In genomic region chr10:124005991-124006392, GRCh38 we compare ENCODE assay signal across 18 cellular contexts.
DNase-seq lines count a peak whose midpoint lies in the region; ATAC-seq, FAIRE-seq and TF ChIP-seq lines count a peak whose summit lies in the region.
"Had no signal": no experiment of that assay in that cellular context is flagged by ENCODE, and none has a peak within 500 bp of the region (broad histone marks: within the 10 kb centered on the region; RNA-seq: fewer than 3 reads in every experiment).

No MANE protein-coding gene starts in this region.

- intact Hi-C loops in cardiac septum (cut with DNase I), result no loop called here
- intact Hi-C loops in Right ventricle myocardium superior (cut with DNase I), result no loop called here

- no CpG with 5 or more reads among the region's 12 CpGs for WGBS in mesendoderm (ENCODE audit: extremely low coverage, insufficient coverage, low lambda C conversion rate)

- no peak overlapping the region for H3K4me2 ChIP-seq in mesendoderm (ENCODE audit: low read length)

- H3K27ac Mint-ChIP-seq in chondrocyte (ENCODE audit: unreplicated experiment), result no peak overlapping the region
- no peak overlapping the region for H3K27ac Mint-ChIP-seq in CD8-positive, alpha-beta memory T cell
- H3K27ac Mint-ChIP-seq: activated B cell treated with CpG ODN at 0.5 μM for 24 hours; activated CD8-positive, alpha-beta memory T cell treated with anti-CD3 and anti-CD28 coated beads, Interleukin-2, amount 10 ng/mL, durations not matched to agents 7 days and 5 days; activated naive CD8-positive, alpha-beta T cell had no signal

- H2BK120ac ChIP-seq in mesendoderm (ENCODE audit: low read depth, low read length), result no peak overlapping the region

- no peak overlapping the region for H3K4ac ChIP-seq in mesendoderm (ENCODE audit: low read depth, low read length)

- H2BK5ac ChIP-seq in mesendoderm (ENCODE audit: low read length), result no peak overlapping the region

- H3K9me3 ChIP-seq in CD8-positive, alpha-beta memory T cell (ENCODE audit: low read length), result no peaks in the 10 kb centered on the region
- H3K9me3 ChIP-seq: left ventricle myocardium inferior, thyroid gland had no signal

- no peak for TF ChIP-seq CTCF in chondrocyte (IDR thresholded peaks at IDR 0.05)

- no peaks in the 10 kb centered on the region for H3K27me3 Mint-ChIP-seq in chondrocyte (ENCODE audit: low read depth)
- H3K27me3 Mint-ChIP-seq in CD8-positive, alpha-beta memory T cell, result peaks cover 3 to 4% of the 10 kb centered on the region in 2 donors
- H3K27me3 Mint-ChIP-seq: activated B cell treated with CpG ODN at 0.5 μM for 24 hours; activated CD8-positive, alpha-beta memory T cell treated with anti-CD3 and anti-CD28 coated beads, Interleukin-2, amount 10 ng/mL, durations not matched to agents 7 days and 5 days; activated naive CD8-positive, alpha-beta T cell had no signal

- CTCF ChIA-PET in CD8-positive, alpha-beta memory T cell (lab: Charles Lee), result interaction anchor here (1.2 to 1.6 kb wide), 2 partner anchors 12 to 383 kb away, joined by 4 to 7 read pairs; no protein-coding TSS in a partner anchor

- H2AK5ac ChIP-seq in mesendoderm (ENCODE audit: low read length), result no peak overlapping the region

- H2BK15ac ChIP-seq in mesendoderm (replicated peaks; ENCODE audit: low read depth), result no peak overlapping the region

- no peak overlapping the region for H3K23ac ChIP-seq in mesendoderm (ENCODE audit: low read length)

- H3K4me1 Mint-ChIP-seq in chondrocyte (ENCODE audit: low read depth), result peaks cover 20% of the 10 kb centered on the region
- no peaks in the 10 kb centered on the region for H3K4me1 Mint-ChIP-seq in CD8-positive, alpha-beta memory T cell
- H3K4me1 Mint-ChIP-seq: activated B cell treated with CpG ODN at 0.5 μM for 24 hours; activated CD8-positive, alpha-beta memory T cell treated with anti-CD3 and anti-CD28 coated beads, Interleukin-2, amount 10 ng/mL, durations not matched to agents 7 days and 5 days; central memory CD8-positive, alpha-beta T cell had no signal

- no peaks in the 10 kb centered on the region for H3K79me1 ChIP-seq in mesendoderm (ENCODE audit: low read length)

- H4K5ac ChIP-seq in mesendoderm (ENCODE audit: low read length), result no peak overlapping the region

- DNase-seq in cardiac septum (ENCODE audit: low spot score) (peak; percentile 69), Right ventricle myocardium superior (no peak), chondrocyte (ENCODE audit: low spot score) (peak; percentile 25), myocyte (ENCODE audit: low read depth) (peak; percentile 54), GM12892 (ENCODE audit: insufficient read length) (no peak), mesendoderm (no peak), substantia nigra (lab: John Stamatoyannopoulos, UW) (no peak)
- no peak for DNase-seq in CD8-positive, alpha-beta memory T cell
- DNase-seq: activated B cell treated with CpG ODN at 0.5 μM for 24 hours; activated CD8-positive, alpha-beta memory T cell treated with anti-CD3 and anti-CD28 coated beads, Interleukin-2, amount 10 ng/mL, durations not matched to agents 7 days and 5 days; DND-41; Karpas-422; left ventricle myocardium inferior; NCI-H2029 treated with DMSO at 0.1 percent for 48 hours; OCI-M1; thyroid gland had no signal

- H4K8ac ChIP-seq in mesendoderm (ENCODE audit: low read depth, low read length), result no peak overlapping the region

- H3K4me3 Mint-ChIP-seq in chondrocyte (ENCODE audit: unreplicated experiment), result no peak overlapping the region
- H3K4me3 Mint-ChIP-seq in CD8-positive, alpha-beta memory T cell, result no peak overlapping the region
- H3K4me3 Mint-ChIP-seq: activated B cell treated with CpG ODN at 0.5 μM for 24 hours; activated CD8-positive, alpha-beta memory T cell treated with anti-CD3 and anti-CD28 coated beads, Interleukin-2, amount 10 ng/mL, durations not matched to agents 7 days and 5 days; activated naive CD8-positive, alpha-beta T cell; central memory CD8-positive, alpha-beta T cell had no signal

- H3K36me3 ChIP-seq in CD8-positive, alpha-beta memory T cell (ENCODE audit: insufficient read depth, low read length), result no peaks in the 10 kb centered on the region
- peaks cover 3% of the 10 kb centered on the region for H3K36me3 ChIP-seq in mesendoderm (ENCODE audit: control insufficient read depth, insufficient read depth, low read length)

- no peak for ATAC-seq in Right ventricle myocardium superior (ENCODE audit: poor library complexity)
- ATAC-seq: activated CD8-positive, alpha-beta memory T cell treated with anti-CD3 and anti-CD28 coated beads, Interleukin-2, amount 10 ng/mL, durations not matched to agents 7 days and 5 days had no signal

- no peak for TF ChIP-seq POLR2A in GM12892 (IDR thresholded peaks at IDR 0.05; ENCODE audit: low read depth, low read length)

- FAIRE-seq in GM12892 (lab: Jason Lieb, UNC), result no peak

- H3K9ac ChIP-seq in mesendoderm (ENCODE audit: low read length), result no peak overlapping the region

- no peaks in the 10 kb centered on the region for H3K9me3 Mint-ChIP-seq in chondrocyte (ENCODE audit: low read depth)
- no peaks in the 10 kb centered on the region for H3K9me3 Mint-ChIP-seq in CD8-positive, alpha-beta memory T cell
- H3K9me3 Mint-ChIP-seq: activated B cell treated with CpG ODN at 0.5 μM for 24 hours; central memory CD8-positive, alpha-beta T cell had no signal

- POLR2A ChIA-PET in CD8-positive, alpha-beta memory T cell (lab: Charles Lee), result no interaction called here

- H3K18ac ChIP-seq in mesendoderm (ENCODE audit: low read length), result no peak overlapping the region

- no peaks in the 10 kb centered on the region for H3K79me2 ChIP-seq in mesendoderm (ENCODE audit: control insufficient read depth, insufficient read depth, low read length)

- H3K27ac ChIP-seq in CD8-positive, alpha-beta memory T cell (ENCODE audit: low read depth, low read length), result no peak overlapping the region
- no peak overlapping the region for H3K27ac ChIP-seq in mesendoderm (ENCODE audit: low read depth, low read length)
- H3K27ac ChIP-seq in substantia nigra (ENCODE audit: low read depth, low read length, poor library complexity, severe bottlenecking), result no peak overlapping the region
- H3K27ac ChIP-seq: left ventricle myocardium inferior, thyroid gland had no signal

- no peaks in the 10 kb centered on the region for H3K4me1 ChIP-seq in CD8-positive, alpha-beta memory T cell (ENCODE audit: insufficient read depth, low read length)
- no peaks in the 10 kb centered on the region for H3K4me1 ChIP-seq in mesendoderm (ENCODE audit: control insufficient read depth, low read depth, low read length)
- H3K4me1 ChIP-seq: left ventricle myocardium inferior, thyroid gland had no signal

- H3K56ac ChIP-seq in mesendoderm (ENCODE audit: low read length), result no peak overlapping the region

- no peaks in the 10 kb centered on the region for H3K27me3 ChIP-seq in CD8-positive, alpha-beta memory T cell (ENCODE audit: insufficient read depth, low read length, poor library complexity, severe bottlenecking)
- no peaks in the 10 kb centered on the region for H3K27me3 ChIP-seq in mesendoderm (ENCODE audit: insufficient read depth, low read length, poor library complexity)
- H3K27me3 ChIP-seq: thyroid gland had no signal

- peaks cover 31% of the 10 kb centered on the region for H3K36me3 Mint-ChIP-seq in chondrocyte (ENCODE audit: low read depth)
- no peaks in the 10 kb centered on the region for H3K36me3 Mint-ChIP-seq in CD8-positive, alpha-beta memory T cell
- H3K36me3 Mint-ChIP-seq: activated CD8-positive, alpha-beta memory T cell treated with anti-CD3 and anti-CD28 coated beads, Interleukin-2, amount 10 ng/mL, durations not matched to agents 7 days and 5 days; activated naive CD8-positive, alpha-beta T cell had no signal

- H3K4me3 ChIP-seq in CD8-positive, alpha-beta memory T cell (ENCODE audit: low read length), result no peak overlapping the region
- no peak overlapping the region for H3K4me3 ChIP-seq in mesendoderm (ENCODE audit: low read length)
- H3K4me3 ChIP-seq: left ventricle myocardium inferior, thyroid gland had no signal

Comparison
In these comparisons a context has a peak if more than half of its experiments do, and no peak if none do; other contexts are left out.
1. DNase-seq: peak in cardiac septum (single experiment), chondrocyte (single experiment) and myocyte (single experiment); none in Right ventricle myocardium superior (single experiment), GM12892 (single experiment), CD8-positive, alpha-beta memory T cell (0 of 5), mesendoderm (single experiment) and substantia nigra (0 of 49).